8 cellular contexts compared by ENCODE assay signal in genomic region chr5:172642046-172642409, GRCh38. TPM values are rescaled to one million over a fixed set of nuclear protein-coding genes. Genes with fewer than 3 reads are reported as not detected.
DNase-seq lines count a peak whose midpoint lies in the region; ATAC-seq and TF ChIP-seq lines count a peak whose summit lies in the region.

No MANE protein-coding gene starts in this region.

- H3K36me3 Mint-ChIP-seq in endodermal cell (ENCODE audit: low read depth) (no peaks in the 10 kb centered on the region), neural progenitor cell (no peaks in the 10 kb centered on the region)

- H3K27me3 Mint-ChIP-seq in endodermal cell (ENCODE audit: insufficient read depth) = peaks cover 31% of the 10 kb centered on the region
- peaks cover 22% of the 10 kb centered on the region for H3K27me3 Mint-ChIP-seq in neural progenitor cell (ENCODE audit: insufficient read depth, low read depth)

- peaks cover 48% of the 10 kb centered on the region for H4K20me1 ChIP-seq in neural progenitor cell (ENCODE audit: low read depth)

- WGBS in endodermal cell (ENCODE audit: insufficient coverage in 1 of 2, insufficient read length in 1 of 2), 2 experiments = 35 to 46% methylated on average over 10 to 14 of the region's 14 CpGs

- H3K9me3 Mint-ChIP-seq in endodermal cell = no peaks in the 10 kb centered on the region
- H3K9me3 Mint-ChIP-seq in neural progenitor cell = no peaks in the 10 kb centered on the region

- H2AFZ ChIP-seq in neural progenitor cell (replicated peaks) = peak overlapping the region; percentile 91

- H3K9ac ChIP-seq in endodermal cell (ENCODE audit: extremely low read depth, low read length, poor library complexity, severe bottlenecking) = peak overlapping the region; percentile 49
- no peak overlapping the region for H3K9ac ChIP-seq in neural progenitor cell

- H3K27ac ChIP-seq in endodermal cell (ENCODE audit: low read depth, low read length) (no peak overlapping the region), neural progenitor cell (no peak overlapping the region)

- peaks cover 24% of the 10 kb centered on the region for H3K27me3 ChIP-seq in endodermal cell (ENCODE audit: control insufficient read depth, insufficient read depth, low read length, poor library complexity, severe bottlenecking)
- H3K27me3 ChIP-seq in neural progenitor cell = peaks cover 33% of the 10 kb centered on the region

- H3K4me1 ChIP-seq in endodermal cell (ENCODE audit: control insufficient read depth, insufficient read depth, low read length) (no peaks in the 10 kb centered on the region), neural progenitor cell (peaks cover 28% of the 10 kb centered on the region)

- H3K79me2 ChIP-seq in neural progenitor cell (ENCODE audit: low read depth) = no peaks in the 10 kb centered on the region

- H3K36me3 ChIP-seq in endodermal cell (ENCODE audit: control insufficient read depth, insufficient read depth, low read length) (no peaks in the 10 kb centered on the region), neural progenitor cell (no peaks in the 10 kb centered on the region)

- H3K4me1 Mint-ChIP-seq in endodermal cell = peaks cover 22% of the 10 kb centered on the region
- peaks cover 36% of the 10 kb centered on the region for H3K4me1 Mint-ChIP-seq in neural progenitor cell

- H3K4me3 ChIP-seq in AG10803 (ENCODE audit: low read length) (peak overlapping the region; percentile 62; the same call in 1 of the 2 replicates), endodermal cell (ENCODE audit: low read length) (peak overlapping the region; percentile 81), neural progenitor cell (peak overlapping the region; percentile 92)
- H3K4me3 ChIP-seq in Jurkat, Clone E6-1 (ENCODE audit: low read length) = peak overlapping the region; percentile 59

- H3K9me3 ChIP-seq in endodermal cell (ENCODE audit: control insufficient read depth, low read length) (no peaks in the 10 kb centered on the region), neural progenitor cell (ENCODE audit: low read depth) (no peaks in the 10 kb centered on the region)

- H3K27ac Mint-ChIP-seq in endodermal cell = no peak overlapping the region
- H3K27ac Mint-ChIP-seq in neural progenitor cell = no peak overlapping the region

- TF ChIP-seq CTCF in AG10803 (conservative IDR thresholded peaks at IDR 0.05; ENCODE audit: low read length) = no peak
- TF ChIP-seq CTCF in endodermal cell (conservative IDR thresholded peaks at IDR 0.05) = no peak
- TF ChIP-seq CTCF in neural progenitor cell (IDR thresholded peaks at IDR 0.05) = no peak

- peaks cover 28% of the 10 kb centered on the region for H3F3A ChIP-seq in neural progenitor cell (ENCODE audit: low read depth)

- H3K4me2 ChIP-seq in neural progenitor cell = peak overlapping the region; percentile 97

- ATAC-seq in HG03439 (IDR thresholded peaks at IDR 0.05; ENCODE audit: unreplicated experiment) = no peak
- ATAC-seq in GM19455 (IDR thresholded peaks at IDR 0.05; ENCODE audit: unreplicated experiment) = no peak

- DNase-seq in AG10803 (ENCODE audit: low read depth) = no peak
- no peak for DNase-seq in Jurkat, Clone E6-1 (ENCODE audit: low read depth, low spot score)
- DNase-seq in endodermal cell = no peak
- DNase-seq in neural progenitor cell (ENCODE audit: low spot score) = no peak
- DNase-seq in NCI-H345 (lab: John Stamatoyannopoulos, UW) = no peak
- DNase-seq in NCI-H187 treated with DMSO at 0.1 percent for 48 hours (lab: John Stamatoyannopoulos, UW) = no peak

- H3K4me3 Mint-ChIP-seq in endodermal cell (peak overlapping the region; percentile 56), neural progenitor cell (peak overlapping the region; percentile 82)

RNA-seq across cellular contexts. Expression of gene NEURL1B, which starts 1.0 kb away (rescaled TPM):
- polyA plus RNA-seq in Jurkat, Clone E6-1 (2012; ENCODE audit: insufficient read depth, insufficient read length) = 16.0 TPM
- total RNA-seq in endodermal cell (1 to 10 TPM; 4.9 to 6.3 TPM), neural progenitor cell (ENCODE audit: low replicate concordance) (12.1 and 20.2 TPM in 2 replicates)
- polyA plus RNA-seq in endodermal cell (2013, experiment 1 of 2) = 10.1 TPM
- 11.1 TPM for polyA plus RNA-seq in endodermal cell (2013, experiment 2 of 2)
